In genomic region chrX:83892433-83892832, GRCh38 we compare ENCODE assay signal across 9 cellular contexts. TPM values are rescaled to one million over a fixed set of nuclear protein-coding genes. Genes with fewer than 3 reads are reported as not detected.
"Had no signal": no experiment of that assay in that cellular context is flagged by ENCODE, and none has a peak within 500 bp of the region (broad histone marks: within the 10 kb centered on the region; RNA-seq: fewer than 3 reads in every experiment).

No MANE protein-coding gene starts in this region.

- H3K4me3 ChIP-seq: GM12878 had no signal

- DNase-seq: GDM1, GF-D8 had no signal

- ATAC-seq: GM12878 had no signal

- FAIRE-seq: G401.6, GM12878, GM12891, GM12892, GM18507, GM19239 had no signal

RNA-seq across cellular contexts. Expression of gene CYLC1, which starts 31.5 kb away (rescaled TPM):
- total RNA-seq: G401, GM12878 had no signal
- polyA plus RNA-seq: GM12878 had no signal
